In the genomic region with DNA sequence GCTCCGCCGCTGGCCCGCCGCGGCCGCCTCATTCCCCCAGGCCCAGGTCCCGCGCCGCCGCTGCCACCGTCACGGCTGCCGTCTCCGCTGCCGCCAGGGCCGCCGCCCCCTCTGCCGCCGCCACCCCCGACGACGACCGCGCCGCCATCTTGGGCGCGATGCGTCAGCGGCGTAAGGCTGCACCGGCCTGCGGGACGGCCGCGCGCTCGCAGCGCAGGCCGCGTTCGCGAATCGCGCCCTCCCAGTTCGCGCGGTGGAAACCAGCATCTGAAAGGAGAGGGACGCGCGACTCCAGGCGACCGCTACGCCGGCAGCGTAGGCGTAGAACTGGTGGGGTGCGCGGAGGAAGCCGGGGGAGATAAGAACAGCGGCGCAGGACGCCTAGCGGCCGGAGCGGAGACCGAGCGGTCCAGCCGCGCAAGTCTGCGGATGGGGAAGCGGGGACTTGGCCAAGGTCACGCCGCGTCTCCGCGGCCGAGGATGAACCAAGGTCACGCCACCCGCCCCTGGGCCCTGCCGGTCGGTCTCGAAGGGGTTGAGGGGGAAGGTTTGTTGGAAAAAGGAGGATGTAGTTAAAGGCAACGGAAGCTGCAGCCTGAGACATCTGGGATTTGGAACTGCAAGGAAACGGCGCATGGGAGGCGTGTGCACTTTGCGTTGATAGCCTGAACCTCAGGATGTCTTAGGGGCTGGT, we compare ENCODE assay signal across 8 cellular contexts. TPM values are rescaled to one million over a fixed set of nuclear protein-coding genes. Genes with fewer than 3 reads are reported as not detected.
DNase-seq lines count a peak whose midpoint lies in the region; ATAC-seq and TF ChIP-seq lines count a peak whose summit lies in the region.

Gene NUDT3 (minus strand): TSS at position 173 of the 694 bp plus-strand sequence. CDS start 307 bp downstream, outside the sequence.

- peak; percentile 85 to 88 for ATAC-seq in CD4-positive, CD25-positive, alpha-beta regulatory T cell (ENCODE audit: low read depth in 2 of 2)
- ATAC-seq in GM19397 (IDR thresholded peaks at IDR 0.05; ENCODE audit: unreplicated experiment) (peak; percentile 85), HG03571 (IDR thresholded peaks at IDR 0.05; ENCODE audit: unreplicated experiment) (peak; percentile 82)

- H3K36me3 ChIP-seq in CD4-positive, CD25-positive, alpha-beta regulatory T cell (ENCODE audit: control insufficient read depth, insufficient read depth, low read length), result no peaks in the 10 kb centered on the region
- no peaks in the 10 kb centered on the region for H3K36me3 ChIP-seq in duodenal mucosa (ENCODE audit: control insufficient read depth in 1 of 2, insufficient read depth in 2 of 2, low read length in 2 of 2)

- H3K4me1 Mint-ChIP-seq in CD4-positive, CD25-positive, alpha-beta regulatory T cell, result peaks cover 7 to 33% (median 19%) of the 10 kb centered on the region in 4 donors

- TF ChIP-seq CTCF in lower leg skin (IDR thresholded peaks at IDR 0.05), result peak in 1 of 3 donors; percentile 62

- no peaks in the 10 kb centered on the region for H3K27me3 Mint-ChIP-seq in CD4-positive, CD25-positive, alpha-beta regulatory T cell

- DNase-seq in CD4-positive, CD25-positive, alpha-beta regulatory T cell, result peak; percentile 87 to 97 (median 94)
- DNase-seq in NCI-H774 (lab: John Stamatoyannopoulos, UW) (peak; percentile 90), lower leg skin (ENCODE audit: low spot score in 2 of 2) (peak; percentile 88 to 98)
- DNase-seq in activated CD4-positive, alpha-beta T cell treated with anti-CD3 and anti-CD28 coated beads, Interleukin-2, amount 50 U/mL, for 48 hours, result peak; percentile 93 to 94
- peak; percentile 88 to 89 for DNase-seq in stimulated activated CD4-positive, alpha-beta T cell treated with anti-CD3 and anti-CD28 coated beads, Interleukin-4, amount 100 ng/mL, for 48 hours (ENCODE audit: low read depth in 2 of 2)

- H3K27me3 ChIP-seq in CD4-positive, CD25-positive, alpha-beta regulatory T cell (ENCODE audit: control insufficient read depth, insufficient read depth, low read length), result no peaks in the 10 kb centered on the region
- no peaks in the 10 kb centered on the region for H3K27me3 ChIP-seq in duodenal mucosa (ENCODE audit: control insufficient read depth in 1 of 2, insufficient read depth in 2 of 2, low read length in 2 of 2)

- no peaks in the 10 kb centered on the region for H3K36me3 Mint-ChIP-seq in CD4-positive, CD25-positive, alpha-beta regulatory T cell

- intact Hi-C loops in lower leg skin (cut with DNase I; ENCODE audit: low total_unique reads), result no loop called here

- H3K27ac ChIP-seq in CD4-positive, CD25-positive, alpha-beta regulatory T cell (ENCODE audit: insufficient read depth, low read length, poor library complexity, severe bottlenecking), result peak within 1 kb of the TSS; percentile 87
- peak within 1 kb of the TSS; percentile 89 for H3K27ac ChIP-seq in duodenal mucosa (ENCODE audit: low read depth, low read length)

- H3K9me3 ChIP-seq in CD4-positive, CD25-positive, alpha-beta regulatory T cell (ENCODE audit: control insufficient read depth in 2 of 2, low read length in 2 of 2), result no peaks in the 10 kb centered on the region
- H3K9me3 ChIP-seq in duodenal mucosa (ENCODE audit: control insufficient read depth in 1 of 2, low read length in 2 of 2), result peaks cover 0 to 3% of the 10 kb centered on the region in 2 donors

- H3K9me3 Mint-ChIP-seq in CD4-positive, CD25-positive, alpha-beta regulatory T cell, result peaks cover 0 to 2% (median 0%) of the 10 kb centered on the region in 7 donors

- H3K4me3 ChIP-seq in CD4-positive, CD25-positive, alpha-beta regulatory T cell (ENCODE audit: low read depth, low read length), result peak within 1 kb of the TSS; percentile 92
- H3K4me3 ChIP-seq in duodenal mucosa (ENCODE audit: low read depth in 1 of 2, low read length in 2 of 2), result peak within 1 kb of the TSS; percentile 65 to 88
- H3K4me3 ChIP-seq in lower leg skin (ENCODE audit: low read depth, poor library complexity, severe bottlenecking), result peak within 1 kb of the TSS; percentile 96

- peak within 1 kb of the TSS in 3 of 4 donors; percentile 76 to 100 (median 98) for H3K4me3 Mint-ChIP-seq in CD4-positive, CD25-positive, alpha-beta regulatory T cell

- 0% methylated on average over 30 to 80 of the region's 87 CpGs for WGBS in lower leg skin, 2 donors

- H3K27ac Mint-ChIP-seq in CD4-positive, CD25-positive, alpha-beta regulatory T cell, result peak within 1 kb of the TSS; percentile 88 to 96 (median 96)

- H3K4me1 ChIP-seq in CD4-positive, CD25-positive, alpha-beta regulatory T cell (ENCODE audit: control insufficient read depth, insufficient read depth, low read length, poor library complexity, severe bottlenecking), result peaks cover 21% of the 10 kb centered on the region
- peaks cover 13 to 19% of the 10 kb centered on the region in 2 donors for H3K4me1 ChIP-seq in duodenal mucosa (ENCODE audit: control insufficient read depth in 1 of 2, insufficient read depth in 2 of 2, low read length in 2 of 2)

- H3K9ac ChIP-seq in duodenal mucosa (ENCODE audit: low read depth in 1 of 2, low read length in 2 of 2), result peak within 1 kb of the TSS; percentile 61 to 63

- TF ChIP-seq POLR2A in lower leg skin (IDR thresholded peaks at IDR 0.05), result peak in 1 of 2 donors; percentile 10

RNA-seq across cellular contexts. Expression of gene NUDT3, which starts in this region (rescaled TPM):
- 22.4 TPM for total RNA-seq in CD4-positive, CD25-positive, alpha-beta regulatory T cell
- 10 to 100 TPM in 1 of 4 donors, 1 to 10 TPM in 3; 8.5 to 10.1 (median 9.8) TPM for polyA plus RNA-seq in CD4-positive, CD25-positive, alpha-beta regulatory T cell
- total RNA-seq in lower leg skin, result 10 to 100 TPM in 3 of 4 donors, 1 to 10 TPM in 1; 10.0 to 29.1 (median 19.9) TPM

Comparison
In these comparisons a context has a peak if more than half of its experiments do, and no peak if none do; other contexts are left out.
1. Peak in every context shown above with its lines: DNase-seq, ATAC-seq, H3K4me3 ChIP-seq and H3K27ac ChIP-seq.